ENCODE assay signal across 28 cellular contexts in genomic region chr2:2506536-2506935, GRCh38.
"Had no signal": no experiment of that assay in that cellular context is flagged by ENCODE, and none has a peak within 500 bp of the region (broad histone marks: within the 10 kb centered on the region; RNA-seq: fewer than 3 reads in every experiment).

No MANE protein-coding gene starts in this region.

- H3K4me3 Mint-ChIP-seq: stimulated activated effector memory CD8-positive, alpha-beta T cell treated with anti-CD3 and anti-CD28 coated beads, Interleukin-12 subunit alpha, Interleukin-12 subunit beta, amount 100 ng/mL, for 72 hours; stimulated activated memory B cell treated with anti-CD40 and anti-IgM and Interleukin-4, amounts not matched to agents 10 μg/mL and 1 μg/mL and 100 μg/mL, for 72 hours; stimulated activated naive B cell treated with anti-CD40 and anti-IgM and Interleukin-4, amounts not matched to agents 10 μg/mL and 1 μg/mL and 100 μg/mL, for 72 hours; stimulated activated naive CD8-positive, alpha-beta T cell treated with anti-CD3 and anti-CD28 coated beads, Interleukin-15, amount 100 ng/mL, for 72 hours; stimulated activated naive CD8-positive, alpha-beta T cell treated with anti-CD3 and anti-CD28 coated beads, Interleukin-15, Interleukin-2, amounts not matched to agents 100 ng/mL and 50 ng/mL, for 24 hours; type B pancreatic cell had no signal

- H3K9me3 Mint-ChIP-seq: stimulated activated naive CD8-positive, alpha-beta T cell treated with anti-CD3 and anti-CD28 coated beads, Interleukin-15, amount 100 ng/mL, for 72 hours; stimulated activated naive CD8-positive, alpha-beta T cell treated with anti-CD3 and anti-CD28 coated beads, Interleukin-15, Interleukin-2, amounts not matched to agents 100 ng/mL and 50 ng/mL, for 24 hours; type B pancreatic cell had no signal

- ATAC-seq: stimulated activated effector memory CD8-positive, alpha-beta T cell treated with anti-CD3 and anti-CD28 coated beads, Interleukin-12 subunit alpha, Interleukin-12 subunit beta, amount 100 ng/mL, for 72 hours; stimulated activated memory B cell treated with anti-CD40 and anti-IgM and Interleukin-4, amounts not matched to agents 10 μg/mL and 1 μg/mL and 100 μg/mL, for 72 hours; stimulated activated naive B cell treated with anti-CD40 and anti-IgM and Interleukin-4, amounts not matched to agents 10 μg/mL and 1 μg/mL and 100 μg/mL, for 72 hours; stimulated activated naive CD8-positive, alpha-beta T cell treated with anti-CD3 and anti-CD28 coated beads, Interleukin-15, amount 100 ng/mL, for 72 hours; stimulated activated naive CD8-positive, alpha-beta T cell treated with anti-CD3 and anti-CD28 coated beads, Interleukin-15, Interleukin-2, amounts not matched to agents 100 U/mL and 50 U/mL, for 24 hours; upper lobe of right lung had no signal

- H3K4me3 ChIP-seq: stomach, suprapubic skin, testis, thoracic aorta, thyroid gland, tibial artery, tibial nerve, transverse colon, upper lobe of left lung, upper lobe of right lung, uterus, vagina had no signal

- H3K36me3 Mint-ChIP-seq: stimulated activated effector memory CD8-positive, alpha-beta T cell treated with anti-CD3 and anti-CD28 coated beads, Interleukin-12 subunit alpha, Interleukin-12 subunit beta, amount 100 ng/mL, for 72 hours; stimulated activated memory B cell treated with anti-CD40 and anti-IgM and Interleukin-4, amounts not matched to agents 10 μg/mL and 1 μg/mL and 100 μg/mL, for 72 hours; stimulated activated naive B cell treated with anti-CD40 and anti-IgM and Interleukin-4, amounts not matched to agents 10 μg/mL and 1 μg/mL and 100 μg/mL, for 72 hours; type B pancreatic cell had no signal

- H3K9me3 ChIP-seq: suprapubic skin, testis, thoracic aorta, thyroid gland, transverse colon, upper lobe of left lung, upper lobe of right lung, uterus, vagina had no signal

- H3K27me3 ChIP-seq: testis, thyroid gland, tibial nerve, transverse colon, upper lobe of left lung, upper lobe of right lung, uterus, vagina had no signal

- DNase-seq: stimulated activated CD4-positive, alpha-beta T cell treated with anti-CD3 and anti-CD28 coated beads, Interleukin-2, amount 100 ng/mL, for 48 hours; stimulated activated CD4-positive, alpha-beta T cell treated with anti-CD3 and anti-CD28 coated beads, Interleukin-4, amount 100 ng/mL, for 1 hour; stimulated activated CD4-positive, alpha-beta T cell treated with anti-CD3 and anti-CD28 coated beads, Interleukin-4, amount 100 ng/mL, for 24 hours; stimulated activated CD4-positive, alpha-beta T cell treated with anti-CD3 and anti-CD28 coated beads, Interleukin-4, amount 100 ng/mL, for 4 hours; stimulated activated CD8-positive, alpha-beta memory T cell treated with anti-CD3 and anti-CD28 coated beads, Interleukin-4, amount 100 ng/mL, for 48 hours; stimulated activated naive B cell treated with anti-CD40 and anti-IgM and Interleukin-4, amounts not matched to agents 10 μg/mL and 1 μg/mL and 100 μg/mL, for 72 hours; stimulated activated naive CD4-positive, alpha-beta T cell; stimulated activated naive CD4-positive, alpha-beta T cell treated with Interleukin-2 at 50 U/mL for 16 hours; stimulated activated naive CD8-positive, alpha-beta T cell treated with anti-CD3 and anti-CD28 coated beads, Interleukin-15, amount 100 ng/mL, for 72 hours; stimulated activated naive CD8-positive, alpha-beta T cell treated with anti-CD3 and anti-CD28 coated beads, Interleukin-15, Interleukin-2, amounts not matched to agents 100 U/mL and 50 U/mL, for 24 hours; stomach; substantia nigra; testis; thyroid gland; tibial artery; transverse colon; trophoblast cell; upper lobe of left lung; upper lobe of right lung; uterus had no signal

- H3K4me1 Mint-ChIP-seq: stimulated activated effector memory CD8-positive, alpha-beta T cell treated with anti-CD3 and anti-CD28 coated beads, Interleukin-12 subunit alpha, Interleukin-12 subunit beta, amount 100 ng/mL, for 72 hours; stimulated activated memory B cell treated with anti-CD40 and anti-IgM and Interleukin-4, amounts not matched to agents 10 μg/mL and 1 μg/mL and 100 μg/mL, for 72 hours; stimulated activated naive B cell treated with anti-CD40 and anti-IgM and Interleukin-4, amounts not matched to agents 10 μg/mL and 1 μg/mL and 100 μg/mL, for 72 hours; stimulated activated naive CD8-positive, alpha-beta T cell treated with anti-CD3 and anti-CD28 coated beads, Interleukin-15, amount 100 ng/mL, for 72 hours had no signal

- H3K4me1 ChIP-seq: stomach, suprapubic skin, testis, thyroid gland, tibial artery, tibial nerve, transverse colon, upper lobe of left lung, upper lobe of right lung, uterus, vagina had no signal

- H3K36me3 ChIP-seq: stomach, suprapubic skin, thoracic aorta, thyroid gland, tibial artery, tibial nerve, transverse colon, upper lobe of left lung, upper lobe of right lung, uterus, vagina had no signal

- H3K27ac ChIP-seq: stomach, suprapubic skin, testis, thoracic aorta, thyroid gland, tibial artery, tibial nerve, transverse colon, upper lobe of left lung, upper lobe of right lung, uterus, vagina had no signal

- H3K27me3 Mint-ChIP-seq: stimulated activated memory B cell treated with anti-CD40 and anti-IgM and Interleukin-4, amounts not matched to agents 10 μg/mL and 1 μg/mL and 100 μg/mL, for 72 hours; stimulated activated naive B cell treated with anti-CD40 and anti-IgM and Interleukin-4, amounts not matched to agents 10 μg/mL and 1 μg/mL and 100 μg/mL, for 72 hours had no signal

- H3K27ac Mint-ChIP-seq: stimulated activated effector memory CD8-positive, alpha-beta T cell treated with anti-CD3 and anti-CD28 coated beads, Interleukin-12 subunit alpha, Interleukin-12 subunit beta, amount 100 ng/mL, for 72 hours; stimulated activated memory B cell treated with anti-CD40 and anti-IgM and Interleukin-4, amounts not matched to agents 10 μg/mL and 1 μg/mL and 100 μg/mL, for 72 hours; stimulated activated naive B cell treated with anti-CD40 and anti-IgM and Interleukin-4, amounts not matched to agents 10 μg/mL and 1 μg/mL and 100 μg/mL, for 72 hours; stimulated activated naive CD8-positive, alpha-beta T cell treated with anti-CD3 and anti-CD28 coated beads, Interleukin-15, amount 100 ng/mL, for 72 hours; stimulated activated naive CD8-positive, alpha-beta T cell treated with anti-CD3 and anti-CD28 coated beads, Interleukin-15, Interleukin-2, amounts not matched to agents 100 ng/mL and 50 ng/mL, for 24 hours; type B pancreatic cell had no signal
